1 cellular context compared by ENCODE assay signal in genomic region chr1:39145651-39145970, GRCh38.
TF ChIP-seq lines count a peak whose summit lies in the region.

No MANE protein-coding gene starts in this region.

TF ChIP-seq in WTC11, 78 proteins besides CTCF, POLR2A, EP300 and RAD21 (continued from another document):
- TF ChIP-seq E2F5 (CRISPR knock-in tag; IDR thresholded peaks at IDR 0.05) = no peak
- TF ChIP-seq CDX4 (CRISPR knock-in tag; IDR thresholded peaks at IDR 0.05; ENCODE audit: borderline replicate concordance) = no peak
